In the genomic region with DNA sequence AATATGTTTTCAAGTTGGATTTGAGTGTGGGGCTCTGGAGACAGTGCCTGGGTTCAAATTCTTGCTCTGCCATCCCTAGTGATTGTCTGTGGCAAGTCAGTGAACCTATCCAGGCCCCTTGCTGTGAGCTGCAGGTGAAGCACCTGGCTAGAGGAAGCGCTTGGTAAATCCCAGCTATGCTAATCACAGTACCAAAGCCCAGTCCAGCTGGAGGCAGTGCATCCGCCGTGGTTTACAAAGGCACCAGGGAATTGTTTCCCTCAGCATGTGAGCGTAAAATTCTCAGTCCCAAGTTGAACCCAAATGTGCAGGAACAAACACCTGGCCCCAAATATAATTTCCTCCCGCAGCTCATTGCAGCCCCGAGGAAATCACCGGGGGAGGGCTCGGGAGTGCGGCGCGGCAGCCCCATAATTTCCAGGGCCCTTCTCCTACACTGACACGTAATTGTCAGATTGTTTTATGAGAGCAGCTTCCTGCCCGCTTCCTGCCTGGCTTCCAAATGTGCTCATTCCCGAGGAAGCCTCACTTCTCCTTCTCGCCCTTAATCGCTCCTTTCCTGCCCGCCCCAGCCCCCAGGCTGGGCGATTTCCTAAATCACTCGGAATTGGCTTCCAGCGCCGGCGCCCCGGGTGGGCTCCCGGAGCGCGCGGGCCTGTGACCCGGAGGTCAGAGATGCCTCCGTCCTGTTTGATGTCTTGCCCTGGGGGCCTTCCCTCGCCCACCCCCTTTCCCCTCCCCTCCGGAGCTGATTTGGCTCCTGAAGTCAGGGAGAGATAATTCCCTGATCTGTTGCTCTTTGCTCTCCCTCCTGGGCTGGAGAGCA, we compare ENCODE assay signal across 9 cellular contexts.
A peak's percentile ranks its signal among the peaks of the same experiment; 100 is the strongest.
DNase-seq lines count a peak whose midpoint lies in the region; ATAC-seq and TF ChIP-seq lines count a peak whose summit lies in the region.
"Had no signal": no experiment of that assay in that cellular context is flagged by ENCODE, and none has a peak within 500 bp of the region (broad histone marks: within the 10 kb centered on the region; RNA-seq: fewer than 3 reads in every experiment).

No MANE protein-coding gene starts in this region.

- peak overlapping the region; percentile 35 for H3K4me3 ChIP-seq in AG10803 (ENCODE audit: low read length)
- peak overlapping the region in 58 of 59 donors; percentile 2 to 70 (median 52) for H3K4me3 ChIP-seq in dorsolateral prefrontal cortex

- peak overlapping the region in 5 of 59 donors; percentile 8 to 40 (median 21) for H3K27ac ChIP-seq in dorsolateral prefrontal cortex

- TF ChIP-seq CTCF in AG10803 (conservative IDR thresholded peaks at IDR 0.05; ENCODE audit: low read length), result no peak
- TF ChIP-seq CTCF in dorsolateral prefrontal cortex (IDR thresholded peaks at IDR 0.05 in 54 of 56, conservative IDR thresholded peaks at IDR 0.05 in 2 of 56; ENCODE audit: low read depth in 1 of 56, partially characterized antibody in 56 of 56), result no peak

- peaks cover 0 to 18% (median 0%) of the 10 kb centered on the region in 45 donors for H3K27me3 ChIP-seq in dorsolateral prefrontal cortex

- DNase-seq in AG10803 (ENCODE audit: low read depth) (peak; percentile 20), NCI-H146 treated with DMSO at 0.1 percent for 48 hours (lab: John Stamatoyannopoulos, UW; ENCODE audit: unreplicated experiment) (peak; percentile 61), dorsolateral prefrontal cortex (peak in 2 of 10 donors; percentile 7 to 37), lung microvascular endothelial cell (ENCODE audit: low read depth in 2 of 2) (peak; percentile 42 to 46), NCI-H2196 (lab: John Stamatoyannopoulos, UW; ENCODE audit: unreplicated experiment) (no peak), NCI-H2029 treated with DMSO at 0.1 percent for 48 hours (lab: John Stamatoyannopoulos, UW) (no peak)
- DNase-seq: cerebellar nuclear complex had no signal

- ATAC-seq in HG03354 (IDR thresholded peaks at IDR 0.05; ENCODE audit: poor library complexity, severe bottlenecking, unreplicated experiment) (no peak), GM18519 (IDR thresholded peaks at IDR 0.05; ENCODE audit: low FRiP score, unreplicated experiment) (no peak)

- intact Hi-C loops in dorsolateral prefrontal cortex (cut with DNase I), result no loop called here

Comparison
In these comparisons a context has a peak if more than half of its experiments do, and no peak if none do; other contexts are left out.
1. DNase-seq: peak in AG10803 (single experiment), NCI-H146 treated with DMSO at 0.1 percent for 48 hours (single experiment) and lung microvascular endothelial cell (2 of 2); none in NCI-H2196 (single experiment) and NCI-H2029 treated with DMSO at 0.1 percent for 48 hours (single experiment).